Comparison of ENCODE assay signal across 11 cellular contexts in the genomic region with DNA sequence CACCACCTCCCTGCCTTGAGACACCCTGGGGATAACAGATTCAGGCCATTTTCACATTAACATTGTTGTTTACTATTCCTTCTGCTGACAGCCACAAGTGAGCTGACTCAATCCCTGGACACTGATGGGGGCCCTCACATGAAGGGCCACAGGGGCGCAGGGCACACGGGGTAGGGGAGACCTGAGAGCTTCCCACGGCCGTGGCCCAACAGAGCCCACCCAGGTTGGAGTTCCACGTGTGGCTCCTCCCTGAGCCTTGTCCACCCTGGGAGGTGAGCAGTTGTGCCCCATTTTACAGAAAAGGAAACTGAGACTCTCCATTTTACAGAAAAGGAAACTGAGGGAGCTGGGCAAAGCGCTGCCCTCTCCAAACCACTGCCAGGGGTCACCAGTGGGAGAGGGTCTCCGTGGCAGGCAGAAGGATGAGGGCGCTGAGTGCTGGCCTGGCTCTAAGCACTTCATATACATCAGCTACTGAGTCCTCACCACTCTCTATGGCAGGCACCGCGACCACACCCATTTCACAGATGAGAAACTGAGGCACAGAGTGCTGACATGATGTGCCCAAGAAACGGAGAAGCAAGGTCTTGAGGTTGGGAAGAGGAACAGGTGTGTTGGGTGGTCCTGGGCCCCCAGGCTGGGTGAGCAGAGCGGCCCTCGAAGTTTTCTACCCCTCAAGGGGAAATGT. TPM values are rescaled to one million over a fixed set of nuclear protein-coding genes. Genes with fewer than 3 reads are reported as not detected.
DNase-seq lines count a peak whose midpoint lies in the region; ATAC-seq and TF ChIP-seq lines count a peak whose summit lies in the region.
"Had no signal": no experiment of that assay in that cellular context is flagged by ENCODE, and none has a peak within 500 bp of the region (broad histone marks: within the 10 kb centered on the region; RNA-seq: fewer than 3 reads in every experiment).

No MANE protein-coding gene starts in this region.

- WGBS in testis, 2 donors: 85 to 86% methylated on average over 10 to 13 of the region's 13 CpGs

- ATAC-seq in activated T-cell treated with anti-CD3 and anti-CD28 coated beads, Interleukin-2, amount 50 U/mL, for 4 hours: no peak
- no peak for ATAC-seq in lower lobe of right lung

- no peaks in the 10 kb centered on the region for H3K9me3 Mint-ChIP-seq in activated T-cell treated with anti-CD3 and anti-CD28 coated beads, Interleukin-2, amount 50 U/mL, for 4 hours

- peaks cover 6% of the 10 kb centered on the region for H3K36me3 Mint-ChIP-seq in activated T-cell treated with anti-CD3 and anti-CD28 coated beads, Interleukin-2, amount 50 U/mL, for 4 hours (ENCODE audit: insufficient read depth)

- TF ChIP-seq CTCF in astrocyte of the cerebellum (IDR thresholded peaks at IDR 0.05; ENCODE audit: low read depth, low read length, missing control alignments): no peak
- no peak for TF ChIP-seq CTCF in lower lobe of right lung (IDR thresholded peaks at IDR 0.05)
- TF ChIP-seq CTCF in testis (IDR thresholded peaks at IDR 0.05): no peak

- peaks cover 85% of the 10 kb centered on the region for H3K4me1 ChIP-seq in lower lobe of right lung
- peaks cover 73% of the 10 kb centered on the region for H3K4me1 ChIP-seq in testis

- in situ Hi-C loops in astrocyte of the cerebellum (cut with HindIII; ENCODE audit: low sequenced_read_pairs): no loop called here

- intact Hi-C loops in lower lobe of right lung (cut with DNase I): no loop called here
- intact Hi-C loops in testis (cut with DNase I; ENCODE audit: low total_unique reads): no loop called here

- peak overlapping the region; percentile 98 for H3K27ac ChIP-seq in lower lobe of right lung
- peak overlapping the region; percentile 96 to 97 for H3K27ac ChIP-seq in testis

- peak overlapping the region; percentile 92 for H3K4me3 Mint-ChIP-seq in activated T-cell treated with anti-CD3 and anti-CD28 coated beads, Interleukin-2, amount 50 U/mL, for 4 hours

- peaks cover 64% of the 10 kb centered on the region for H3K4me1 Mint-ChIP-seq in activated T-cell treated with anti-CD3 and anti-CD28 coated beads, Interleukin-2, amount 50 U/mL, for 4 hours (ENCODE audit: low read depth)

- H3K27me3 Mint-ChIP-seq in activated T-cell treated with anti-CD3 and anti-CD28 coated beads, Interleukin-2, amount 50 U/mL, for 4 hours (ENCODE audit: low read depth): no peaks in the 10 kb centered on the region

- H3K27me3 ChIP-seq in lower lobe of right lung (ENCODE audit: low read depth) (no peaks in the 10 kb centered on the region), testis (no peaks in the 10 kb centered on the region)

- H3K4me3 ChIP-seq in astrocyte of the cerebellum (ENCODE audit: low read depth, low read length): peak overlapping the region; percentile 72
- H3K4me3 ChIP-seq in lower lobe of right lung: peak overlapping the region; percentile 92
- H3K4me3 ChIP-seq in testis: no peak overlapping the region

- DNase-seq in activated T-cell treated with anti-CD3 and anti-CD28 coated beads, Interleukin-2, amount 50 U/mL, for 4 hours: no peak
- DNase-seq in activated T-cell treated with anti-CD3 and anti-CD28 coated beads for 4 hours (no peak), astrocyte of the cerebellum (ENCODE audit: low read depth) (no peak), lower lobe of right lung (no peak), testis (no peak), GM19238 (ENCODE audit: insufficient read length, low spot score) (no peak), NCI-H146 (lab: John Stamatoyannopoulos, UW) (no peak), NCI-H2081 (lab: John Stamatoyannopoulos, UW) (no peak)
- DNase-seq: activated CD8-positive, alpha-beta memory T cell treated with anti-CD3 and anti-CD28 coated beads for 24 hours; NCI-H1105 treated with DMSO at 0.1 percent for 48 hours had no signal

- no peaks in the 10 kb centered on the region for H3K9me3 ChIP-seq in lower lobe of right lung
- H3K9me3 ChIP-seq in testis: no peaks in the 10 kb centered on the region

- TF ChIP-seq POLR2A in testis (IDR thresholded peaks at IDR 0.05): no peak

- H3K36me3 ChIP-seq in lower lobe of right lung: no peaks in the 10 kb centered on the region
- no peaks in the 10 kb centered on the region for H3K36me3 ChIP-seq in testis (ENCODE audit: low read depth, missing control alignments)

RNA-seq across cellular contexts. Expression of a gene that starts 2.3 kb away (rescaled TPM):
- total RNA-seq in activated T-cell treated with anti-CD3 and anti-CD28 coated beads, Interleukin-2, amount 50 U/mL, for 4 hours: 10 to 100 TPM; 48.6 to 69.8 (median 50.1) TPM
- total RNA-seq in lower lobe of right lung: 46.6 TPM
- total RNA-seq in testis: 100 to 1,000 TPM; 148 to 152 TPM
- 99.3 TPM for polyA plus RNA-seq in testis (ENCODE audit: insufficient read depth, low read depth, low replicate concordance)

RNA-seq across cellular contexts. Expression of a gene that starts 35.7 kb away (rescaled TPM):
- 10 to 100 TPM; 25.5 to 33.8 (median 28.4) TPM for total RNA-seq in activated T-cell treated with anti-CD3 and anti-CD28 coated beads, Interleukin-2, amount 50 U/mL, for 4 hours
- total RNA-seq in lower lobe of right lung: 25.6 TPM
- 100 to 1,000 TPM; 138 to 147 TPM for total RNA-seq in testis
- polyA plus RNA-seq in testis (ENCODE audit: insufficient read depth, low read depth, low replicate concordance): 99.4 TPM

RNA-seq across cellular contexts. Expression of a gene that starts 52.2 kb away (rescaled TPM):
- 1 to 10 TPM; 2.7 to 3.3 (median 3.0) TPM for total RNA-seq in activated T-cell treated with anti-CD3 and anti-CD28 coated beads, Interleukin-2, amount 50 U/mL, for 4 hours
- 7.7 TPM for total RNA-seq in lower lobe of right lung
- 10 to 100 TPM; 50.5 to 91.1 TPM for total RNA-seq in testis
- polyA plus RNA-seq in testis (ENCODE audit: insufficient read depth, low read depth, low replicate concordance): 29.0 TPM
- polyA plus RNA-seq: keratinocyte had no signal

Comparison
In these comparisons a context has a peak if more than half of its experiments do, and no peak if none do; other contexts are left out.
1. H3K4me3 ChIP-seq: peak in astrocyte of the cerebellum (single experiment) and lower lobe of right lung (single experiment); none in testis (0 of 2).